1 cellular context compared by ENCODE assay signal in the genomic region with DNA sequence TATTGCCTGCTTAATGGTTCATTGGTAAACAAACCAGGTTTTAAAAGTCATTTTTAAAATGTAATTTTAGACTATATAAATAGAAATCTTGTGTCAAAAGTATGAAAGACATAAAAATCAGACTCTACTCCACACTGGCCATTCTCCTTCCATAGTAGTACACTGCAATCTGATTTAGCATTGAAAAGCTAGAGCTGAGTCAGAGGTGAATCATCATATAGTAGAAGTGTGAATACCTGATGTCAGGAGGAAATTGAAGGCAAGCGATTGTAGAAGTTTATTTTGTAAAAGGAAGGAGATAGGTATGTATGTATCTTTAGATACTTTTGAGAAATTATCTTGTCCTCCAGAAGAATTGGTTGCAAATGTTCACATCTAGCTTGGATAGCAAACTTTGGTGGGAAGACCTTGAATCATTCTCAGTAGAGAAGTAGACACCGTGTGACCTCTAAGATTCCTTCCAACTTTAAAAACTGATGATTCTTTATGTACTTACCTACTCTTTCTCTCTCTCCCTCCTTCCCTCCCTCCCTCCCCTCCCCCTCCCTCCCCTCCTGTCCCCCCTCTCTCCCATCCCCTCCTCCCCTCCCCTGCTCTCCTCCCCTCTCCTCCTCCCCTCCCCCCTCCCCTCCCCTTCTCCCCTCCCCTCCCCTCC.
TF ChIP-seq lines count a peak whose summit lies in the region.

No MANE protein-coding gene starts in this region.

TF ChIP-seq in SK-N-SH treated with all-trans-retinoic acid at 6 μM for 48 hours, 23 proteins besides CTCF, POLR2A, EP300 and RAD21 (continued from another document):
- no peak for TF ChIP-seq TSHZ2 (CRISPR knock-in tag; IDR thresholded peaks at IDR 0.05)
- TF ChIP-seq CREB5 (CRISPR knock-in tag; IDR thresholded peaks at IDR 0.05; ENCODE audit: low read depth): no peak
- no peak for TF ChIP-seq GLIS3 (CRISPR knock-in tag; IDR thresholded peaks at IDR 0.05)
- no peak for TF ChIP-seq RARB (CRISPR knock-in tag; IDR thresholded peaks at IDR 0.05)
